In the genomic region with DNA sequence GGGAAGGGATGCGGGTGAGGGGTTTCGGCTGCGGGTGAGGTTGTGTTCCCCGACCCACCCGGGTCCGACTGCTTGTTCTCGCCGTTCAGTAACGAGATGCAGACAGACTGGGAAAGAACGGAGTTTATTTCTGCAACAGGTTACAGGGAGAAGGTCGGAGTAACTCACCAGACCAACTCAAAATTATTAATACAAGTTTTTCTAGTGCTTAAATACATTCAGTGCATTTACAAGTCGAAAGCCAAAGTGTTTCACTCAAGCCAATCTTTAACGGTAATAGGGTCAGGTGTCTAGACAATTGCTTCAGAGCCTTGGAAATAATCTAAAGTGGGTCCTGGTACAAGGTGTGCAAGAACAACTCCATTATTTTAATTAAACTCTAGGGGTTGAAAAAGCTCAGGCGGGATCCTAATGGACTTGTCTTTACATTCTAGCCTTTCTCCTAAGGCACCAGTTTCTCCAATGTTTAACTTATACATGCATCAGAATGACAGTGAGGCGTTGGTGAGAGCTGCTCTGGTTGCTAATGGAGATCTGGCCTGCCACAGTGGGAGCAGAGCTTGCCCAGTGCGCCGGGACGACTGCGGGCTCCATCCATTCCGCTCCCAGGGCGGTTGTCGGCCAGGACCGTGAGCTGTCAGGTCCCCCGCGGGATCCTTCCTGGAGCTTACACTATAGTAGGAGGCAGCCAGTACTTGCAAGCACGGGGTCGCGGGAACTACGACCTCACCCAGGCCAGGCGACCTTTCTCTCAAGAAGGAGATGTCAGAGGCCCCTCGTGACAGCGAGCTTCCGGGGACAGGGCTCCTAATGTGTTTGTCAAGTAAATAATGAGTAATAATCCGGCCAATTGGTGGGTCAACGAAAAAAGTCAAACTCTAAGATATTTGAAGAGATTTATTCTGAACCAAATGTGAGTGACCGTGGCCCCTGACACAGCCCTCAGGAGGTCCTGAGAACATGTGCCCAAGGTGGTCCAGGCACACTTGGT, we compare ENCODE assay signal across 8 cellular contexts. TPM values are rescaled to one million over a fixed set of nuclear protein-coding genes. Genes with fewer than 3 reads are reported as not detected.
DNase-seq lines count a peak whose midpoint lies in the region; ATAC-seq, FAIRE-seq and TF ChIP-seq lines count a peak whose summit lies in the region.

No MANE protein-coding gene starts in this region.

- no peak for TF ChIP-seq CTCF in mesothelial cell of epicardium (IDR thresholded peaks at IDR 0.05; ENCODE audit: unreplicated experiment)

- peaks cover 16% of the 10 kb centered on the region for H3K27me3 ChIP-seq in NT2/D1 (ENCODE audit: insufficient read depth, insufficient read length)

- H3K36me3 ChIP-seq in NT2/D1 (ENCODE audit: insufficient read depth, insufficient read length, low read length) = peaks cover 20% of the 10 kb centered on the region

- H3K4me1 ChIP-seq in NT2/D1 (ENCODE audit: insufficient read depth, insufficient read length) = no peaks in the 10 kb centered on the region

- peaks cover 19 to 26% of the 10 kb centered on the region in 2 donors for H3K27me3 Mint-ChIP-seq in effector memory CD8-positive, alpha-beta T cell
- peaks cover 12% of the 10 kb centered on the region for H3K27me3 Mint-ChIP-seq in mesothelial cell of epicardium (ENCODE audit: low read depth)

- FAIRE-seq in urothelium cell line (lab: Jason Lieb, UNC) (peak; percentile 69), H54 (lab: Jason Lieb, UNC) (no peak)

- H3K9me3 Mint-ChIP-seq in effector memory CD8-positive, alpha-beta T cell = no peaks in the 10 kb centered on the region
- no peaks in the 10 kb centered on the region for H3K9me3 Mint-ChIP-seq in mesothelial cell of epicardium

- H3K9me3 ChIP-seq in NT2/D1 (ENCODE audit: insufficient read depth, low read length) = no peaks in the 10 kb centered on the region

- DNase-seq in AG08396 (ENCODE audit: low spot score) (peak; percentile 14), NT2/D1 (ENCODE audit: low read depth, low spot score) (no peak), mesothelial cell of epicardium (ENCODE audit: low spot score in 2 of 2, unreplicated experiment in 2 of 2) (no peak), urothelium cell line (ENCODE audit: low spot score) (no peak), H54 (ENCODE audit: insufficient read length, low spot score) (no peak)
- DNase-seq in effector memory CD8-positive, alpha-beta T cell = no peak

- no peak for TF ChIP-seq POLR2A in H54 (IDR thresholded peaks at IDR 0.05; ENCODE audit: low read depth, low read length)

- H3K4me1 Mint-ChIP-seq in effector memory CD8-positive, alpha-beta T cell (ENCODE audit: low read depth in 2 of 2) = peaks cover 25 to 37% of the 10 kb centered on the region in 2 donors
- H3K4me1 Mint-ChIP-seq in mesothelial cell of epicardium = peaks cover 40% of the 10 kb centered on the region

- H3K27ac Mint-ChIP-seq in effector memory CD8-positive, alpha-beta T cell = peak overlapping the region; percentile 87 to 96
- peak overlapping the region; percentile 98 for H3K27ac Mint-ChIP-seq in mesothelial cell of epicardium

- H3K4me3 Mint-ChIP-seq in effector memory CD8-positive, alpha-beta T cell = peak overlapping the region; percentile 96
- peak overlapping the region; percentile 95 for H3K4me3 Mint-ChIP-seq in mesothelial cell of epicardium

- ATAC-seq in GM19351 (IDR thresholded peaks at IDR 0.05; ENCODE audit: unreplicated experiment) (peak; percentile 22), esophagus mucosa (no peak)
- ATAC-seq in effector memory CD8-positive, alpha-beta T cell (replicated peaks) = no peak

- H3K36me3 Mint-ChIP-seq in effector memory CD8-positive, alpha-beta T cell (ENCODE audit: insufficient read depth) = peaks cover 16% of the 10 kb centered on the region
- peaks cover 2% of the 10 kb centered on the region for H3K36me3 Mint-ChIP-seq in mesothelial cell of epicardium

- peak overlapping the region; percentile 92 for H3K9ac ChIP-seq in NT2/D1 (ENCODE audit: insufficient read length, low read depth)

- peak overlapping the region; percentile 79 for H3K4me3 ChIP-seq in NT2/D1 (ENCODE audit: insufficient read length, low read depth)

RNA-seq across cellular contexts. Expression of a gene that starts 0.8 kb away (rescaled TPM):
- total RNA-seq in mesothelial cell of epicardium (62.0 to 72.2 TPM (median 63.9 TPM) in 3 replicates), esophagus mucosa (114 TPM)

RNA-seq across cellular contexts. Expression of a gene that starts 4.1 kb away (rescaled TPM):
- 1.2 to 2.2 TPM (median 1.6 TPM) in 3 replicates for total RNA-seq in mesothelial cell of epicardium
- total RNA-seq in esophagus mucosa = 1.1 TPM

RNA-seq across cellular contexts. Expression of a gene that starts 32.1 kb away (rescaled TPM):
- total RNA-seq in mesothelial cell of epicardium = 0.55 to 0.90 TPM (median 0.60 TPM) in 3 replicates
- total RNA-seq in esophagus mucosa = not detected
